Comparison of ENCODE assay signal across 15 cellular contexts in genomic region chr5:160923927-160924705, GRCh38.
DNase-seq lines count a peak whose midpoint lies in the region; ATAC-seq, FAIRE-seq and TF ChIP-seq lines count a peak whose summit lies in the region.
"Had no signal": no experiment of that assay in that cellular context is flagged by ENCODE, and none has a peak within 500 bp of the region (broad histone marks: within the 10 kb centered on the region; RNA-seq: fewer than 3 reads in every experiment).

No MANE protein-coding gene starts in this region.

- intact Hi-C loops in mucosa of descending colon (cut with DNase I, micrococcal nuclease) = no loop called here

- peak; percentile 2 for DNase-seq in COLO668 (lab: John Stamatoyannopoulos, UW; ENCODE audit: unreplicated experiment)
- peak; percentile 62 for DNase-seq in NCI-H1048 (lab: John Stamatoyannopoulos, UW)
- DNase-seq in bronchial epithelial cell (ENCODE audit: low read depth) = peak; percentile 84
- peak in 2 of 3 donors; percentile 63 to 93 for DNase-seq in mucosa of descending colon
- DNase-seq in activated CD4-positive, CD25-positive, alpha-beta regulatory T cell treated with anti-CD3 and anti-CD28 coated beads, Interleukin-2, amount 50 U/mL, for 72 hours = no peak
- DNase-seq in ACHN = no peak
- no peak for DNase-seq in hippocampal formation (lab: John Stamatoyannopoulos, UW)
- DNase-seq: activated B cell treated with CpG ODN at 0.5 μM for 24 hours; activated T-cell treated with anti-CD3 and anti-CD28 coated beads, Interleukin-2, amount 50 U/mL, for 1 hour; amygdala; NCI-H446 treated with DMSO at 0.1 percent for 48 hours; occipital lobe had no signal

- in situ Hi-C loops in ACHN (cut with HindIII; ENCODE audit: low pct_ligation_motif_present, low pct_unique_long_range_greater_than_20kb, low sequenced_read_pairs) = no loop called here

- H3K9me3 ChIP-seq in mucosa of descending colon = no peaks in the 10 kb centered on the region
- H3K9me3 ChIP-seq: gastroesophageal sphincter had no signal

- no peak overlapping the region for H3K4me3 ChIP-seq in bronchial epithelial cell (ENCODE audit: low read depth, low read length)
- no peak overlapping the region for H3K4me3 ChIP-seq in mucosa of descending colon
- H3K4me3 ChIP-seq: gastroesophageal sphincter had no signal

- no peaks in the 10 kb centered on the region for H3K36me3 ChIP-seq in bronchial epithelial cell (ENCODE audit: control insufficient read depth, insufficient read depth, low read length)
- H3K36me3 ChIP-seq in mucosa of descending colon (ENCODE audit: low read depth) = no peaks in the 10 kb centered on the region
- H3K36me3 ChIP-seq: gastroesophageal sphincter had no signal

- FAIRE-seq in bronchial epithelial cell (lab: Jason Lieb, UNC) = peak; percentile 84
- FAIRE-seq: urothelium cell line had no signal

- TF ChIP-seq CTCF in bronchial epithelial cell (IDR thresholded peaks at IDR 0.05; ENCODE audit: insufficient read depth, low read length, severe bottlenecking) (no peak), mucosa of descending colon (IDR thresholded peaks at IDR 0.05) (no peak)

- H3K27me3 ChIP-seq in bronchial epithelial cell (ENCODE audit: control insufficient read depth, insufficient read depth, low read length) = no peaks in the 10 kb centered on the region
- H3K27me3 ChIP-seq: gastroesophageal sphincter had no signal

- H3K4me1 ChIP-seq in mucosa of descending colon (ENCODE audit: low read depth) = peaks cover 30% of the 10 kb centered on the region
- H3K4me1 ChIP-seq: gastroesophageal sphincter had no signal

- peak; percentile 81 for ATAC-seq in mucosa of descending colon
- ATAC-seq in GM21367 (IDR thresholded peaks at IDR 0.05; ENCODE audit: unreplicated experiment) = no peak
- ATAC-seq: gastroesophageal sphincter had no signal

Comparison
In these comparisons a context has a peak if more than half of its experiments do, and no peak if none do; other contexts are left out.
1. DNase-seq: peak in COLO668 (single experiment), NCI-H1048 (single experiment), bronchial epithelial cell (single experiment) and mucosa of descending colon (2 of 3); none in activated CD4-positive, CD25-positive, alpha-beta regulatory T cell treated with anti-CD3 and anti-CD28 coated beads, Interleukin-2, amount 50 U/mL, for 72 hours (single experiment), ACHN (single experiment) and hippocampal formation (0 of 2).